Comparison of ENCODE assay signal across 8 cellular contexts in genomic region chr16:28554634-28555423, GRCh38. TPM values are rescaled to one million over a fixed set of nuclear protein-coding genes. Genes with fewer than 3 reads are reported as not detected.
DNase-seq lines count a peak whose midpoint lies in the region; ATAC-seq and TF ChIP-seq lines count a peak whose summit lies in the region.

No MANE protein-coding gene starts in this region.

- peaks cover 7 to 22% of the 10 kb centered on the region in 2 donors for H3K4me1 ChIP-seq in naive thymus-derived CD4-positive, alpha-beta T cell (ENCODE audit: control insufficient read depth in 2 of 2, insufficient read depth in 2 of 2, low read length in 2 of 2)

- no peak for TF ChIP-seq CTCF in BJ (IDR thresholded peaks at IDR 0.05; ENCODE audit: insufficient read depth, low read depth, low read length)
- TF ChIP-seq CTCF in MCF 10A (IDR thresholded peaks at IDR 0.05; ENCODE audit: unreplicated experiment) = no peak

- no peak for DNase-seq in BJ (ENCODE audit: low read depth)
- DNase-seq in MCF 10A (ENCODE audit: unreplicated experiment) = no peak
- no peak for DNase-seq in naive thymus-derived CD4-positive, alpha-beta T cell
- DNase-seq in Kasumi-1 (lab: John Stamatoyannopoulos, UW) = no peak
- no peak for DNase-seq in activated CD4-positive, alpha-beta T cell treated with anti-CD3 and anti-CD28 coated beads for 4 hours
- DNase-seq in cortex of kidney (lab: John Stamatoyannopoulos, UW) = no peak
- no peak for DNase-seq in NCI-H526 treated with DMSO at 0.1 percent for 48 hours (lab: John Stamatoyannopoulos, UW)

- no peaks in the 10 kb centered on the region for H3K27me3 Mint-ChIP-seq in MCF 10A (ENCODE audit: insufficient read depth, unreplicated experiment)
- no peaks in the 10 kb centered on the region for H3K27me3 Mint-ChIP-seq in naive thymus-derived CD4-positive, alpha-beta T cell

- H3K4me1 Mint-ChIP-seq in MCF 10A (ENCODE audit: insufficient read depth, unreplicated experiment) = peaks cover 7% of the 10 kb centered on the region
- H3K4me1 Mint-ChIP-seq in naive thymus-derived CD4-positive, alpha-beta T cell = peaks cover 18 to 56% (median 42%) of the 10 kb centered on the region in 7 donors

- H3K9me3 ChIP-seq in naive thymus-derived CD4-positive, alpha-beta T cell (ENCODE audit: control insufficient read depth in 2 of 3, low read length in 3 of 3) = no peaks in the 10 kb centered on the region

- peaks cover 9% of the 10 kb centered on the region for H3K36me3 Mint-ChIP-seq in MCF 10A (ENCODE audit: insufficient read depth, unreplicated experiment)
- peaks cover 6 to 24% (median 22%) of the 10 kb centered on the region in 5 donors for H3K36me3 Mint-ChIP-seq in naive thymus-derived CD4-positive, alpha-beta T cell

- ATAC-seq in HG03354 (IDR thresholded peaks at IDR 0.05; ENCODE audit: poor library complexity, severe bottlenecking, unreplicated experiment) = peak; percentile 4
- ATAC-seq in naive thymus-derived CD4-positive, alpha-beta T cell = no peak

- H3K9me3 Mint-ChIP-seq in MCF 10A (ENCODE audit: unreplicated experiment) = no peaks in the 10 kb centered on the region
- H3K9me3 Mint-ChIP-seq in naive thymus-derived CD4-positive, alpha-beta T cell = no peaks in the 10 kb centered on the region

- peak overlapping the region; percentile 68 for H3K27ac ChIP-seq in naive thymus-derived CD4-positive, alpha-beta T cell (ENCODE audit: low read depth, low read length)

- BruUV-seq in MCF 10A (replicated peaks; lab: Mats Ljungman, UMichigan) = no TSS peak

- CTCF ChIA-PET in BJ (lab: Yijun Ruan, JAX) (interaction anchor here (1.3 kb wide), 1 partner anchor 72 kb away, joined by 4 read pairs; no protein-coding TSS in a partner anchor), MCF 10A (lab: Yijun Ruan, JAX) (interaction anchor here (0.6 to 1.7 kb wide), 12 partner anchors 9 to 396 kb away, joined by 3 to 8 read pairs (median 3); partner anchors contain the start of gene NFATC2IP)
- CTCF ChIA-PET in naive thymus-derived CD4-positive, alpha-beta T cell (lab: Charles Lee) = interaction anchor here (0.7 kb wide), 1 partner anchor 972 kb away, joined by 4 read pairs; no protein-coding TSS in a partner anchor

- peak overlapping the region; percentile 83 for H3K4me3 ChIP-seq in BJ (ENCODE audit: low read depth, low read length)
- peak overlapping the region; percentile 66 for H3K4me3 ChIP-seq in naive thymus-derived CD4-positive, alpha-beta T cell (ENCODE audit: low read length)

- no peaks in the 10 kb centered on the region; the same call in 1 of the 2 replicates for H3K36me3 ChIP-seq in BJ (ENCODE audit: control insufficient read depth, insufficient read depth, low read length)
- H3K36me3 ChIP-seq in naive thymus-derived CD4-positive, alpha-beta T cell (ENCODE audit: control insufficient read depth in 2 of 3, insufficient read depth in 3 of 3, low read length in 3 of 3) = peaks cover 0 to 24% (median 0%) of the 10 kb centered on the region in 3 experiments

- no peaks in the 10 kb centered on the region for H3K27me3 ChIP-seq in BJ (ENCODE audit: control insufficient read depth, insufficient read depth, low read length)
- no peaks in the 10 kb centered on the region for H3K27me3 ChIP-seq in naive thymus-derived CD4-positive, alpha-beta T cell (ENCODE audit: control insufficient read depth in 2 of 2, insufficient read depth in 2 of 2, low read length in 2 of 2)

- peak overlapping the region; percentile 80 for H3K4me3 Mint-ChIP-seq in MCF 10A (ENCODE audit: unreplicated experiment)
- H3K4me3 Mint-ChIP-seq in naive thymus-derived CD4-positive, alpha-beta T cell = peak overlapping the region; percentile 89 to 99 (median 94)

- intact Hi-C loops in MCF 10A (cut with micrococcal nuclease) = no loop called here
- intact Hi-C loops in naive thymus-derived CD4-positive, alpha-beta T cell (cut with micrococcal nuclease) = loop anchor here (1.0 to 5.0 kb wide), 5 partner anchors 61 to 397 kb away; partner anchors contain the start of genes APOBR (in 1 of the 2), CLN3 (in 1 of the 2), NFATC2IP (in 1 of the 2) and SBK1 (in 1 of the 2)

- H3K27ac Mint-ChIP-seq in MCF 10A (ENCODE audit: low read depth, unreplicated experiment) = no peak overlapping the region
- peak overlapping the region; percentile 87 to 96 (median 91) for H3K27ac Mint-ChIP-seq in naive thymus-derived CD4-positive, alpha-beta T cell

- POLR2A ChIA-PET in BJ (lab: Charles Lee) = no interaction called here
- POLR2A ChIA-PET in MCF 10A (lab: Yijun Ruan, JAX) = interaction anchor here (0.7 to 1.6 kb wide), 6 partner anchors 8 to 267 kb away, joined by 3 to 7 read pairs (median 4); partner anchors contain the start of genes ATXN2L and NUPR1
- POLR2A ChIA-PET in naive thymus-derived CD4-positive, alpha-beta T cell (lab: Charles Lee) = interaction anchor here (1.1 to 2.5 kb wide), 6 partner anchors 11 to 243 kb away, joined by 3 to 27 read pairs (median 6); partner anchors contain the start of genes APOBR and CLN3

RNA-seq across cellular contexts. Expression of gene SGF29, which starts 1.1 kb away (rescaled TPM):
- 2.4 and 2.5 TPM in 2 replicates for polyA plus RNA-seq in BJ (2011; rRNA removed)
- polyA minus RNA-seq in BJ (2011; rRNA and poly(A)+ RNA removed) = 5.4 and 6.0 TPM in 2 replicates
- total RNA-seq in MCF 10A (2022) = 13.9 and 23.5 TPM in 2 replicates
- total RNA-seq in naive thymus-derived CD4-positive, alpha-beta T cell = 10 to 100 TPM; 41.5 to 80.5 (median 55.0) TPM
- polyA plus RNA-seq in naive thymus-derived CD4-positive, alpha-beta T cell = 10 to 100 TPM; 68.2 to 85.6 TPM

RNA-seq across cellular contexts. Expression of gene NUPR1, which starts 16.1 kb away (rescaled TPM):
- 31.4 and 88.9 TPM in 2 replicates for polyA plus RNA-seq in BJ (2011; rRNA removed)
- polyA minus RNA-seq in BJ (2011; rRNA and poly(A)+ RNA removed) = 14.4 and 14.9 TPM in 2 replicates
- total RNA-seq in MCF 10A (2022) = 291 and 345 TPM in 2 replicates
- total RNA-seq in naive thymus-derived CD4-positive, alpha-beta T cell = under 1 TPM in 2 of 5 experiments, not detected in 3; 0.05 to 0.11 TPM
- polyA plus RNA-seq in naive thymus-derived CD4-positive, alpha-beta T cell = not detected

RNA-seq across cellular contexts. Expression of gene SULT1A2, which starts 42.0 kb away (rescaled TPM):
- polyA plus RNA-seq in BJ (2011; rRNA removed) = not detected in 2 replicates
- polyA minus RNA-seq in BJ (2011; rRNA and poly(A)+ RNA removed) = not detected in 2 replicates
- 0.44 and 0.76 TPM in 2 replicates for total RNA-seq in MCF 10A (2022)
- under 1 TPM; 0.21 to 0.73 (median 0.56) TPM for total RNA-seq in naive thymus-derived CD4-positive, alpha-beta T cell
- polyA plus RNA-seq in naive thymus-derived CD4-positive, alpha-beta T cell = under 1 TPM in 1 of 2 donors, not detected in 1; 0.38 TPM

RNA-seq across cellular contexts. Expression of gene IL27, which starts 48.2 kb away (rescaled TPM):
- polyA plus RNA-seq in BJ (2011; rRNA removed) = not detected in 2 replicates
- not detected in 2 replicates for polyA minus RNA-seq in BJ (2011; rRNA and poly(A)+ RNA removed)
- total RNA-seq in MCF 10A (2022) = not detected in 2 replicates
- under 1 TPM in 1 of 5 experiments, not detected in 4; 0.49 TPM for total RNA-seq in naive thymus-derived CD4-positive, alpha-beta T cell
- not detected for polyA plus RNA-seq in naive thymus-derived CD4-positive, alpha-beta T cell

RNA-seq across cellular contexts. Expression of gene SULT1A1, which starts 55.0 kb away (rescaled TPM):
- 0.12 and 0.13 TPM in 2 replicates for polyA plus RNA-seq in BJ (2011; rRNA removed)
- 0.26 and 0.38 TPM in 2 replicates for polyA minus RNA-seq in BJ (2011; rRNA and poly(A)+ RNA removed)
- total RNA-seq in MCF 10A (2022) = 4.2 and 5.3 TPM in 2 replicates
- total RNA-seq in naive thymus-derived CD4-positive, alpha-beta T cell = 10 to 100 TPM in 4 of 5 experiments, 1 to 10 TPM in 1; 9.2 to 70.8 (median 19.6) TPM
- 10 to 100 TPM in 1 of 2 donors, 1 to 10 TPM in 1; 9.4 to 10.5 TPM for polyA plus RNA-seq in naive thymus-derived CD4-positive, alpha-beta T cell

Comparison
In these comparisons a context has a peak if more than half of its experiments do, and no peak if none do; other contexts are left out.
1. RNA of gene NUPR1, which starts 16.1 kb away (total RNA-seq): 291 to 345 TPM in MCF 10A; 0.05 to 0.11 TPM in naive thymus-derived CD4-positive, alpha-beta T cell; every median in the first group is over 100 times any median in the second.